In the genomic region with DNA sequence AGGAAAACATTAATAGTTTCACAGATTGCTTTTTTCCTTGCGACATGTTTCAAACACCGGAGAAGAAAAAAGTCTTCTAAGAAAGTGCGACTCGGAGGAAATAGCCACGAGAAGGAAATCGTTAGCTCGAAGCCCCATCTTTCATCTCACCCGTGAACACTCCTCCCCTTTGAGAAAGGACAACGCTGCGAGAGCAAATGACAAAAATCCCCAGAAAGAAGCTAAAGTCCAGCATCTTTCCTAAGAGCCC, we compare ENCODE assay signal across 7 cellular contexts.
DNase-seq lines count a peak whose midpoint lies in the region; ATAC-seq and TF ChIP-seq lines count a peak whose summit lies in the region.

No MANE protein-coding gene starts in this region.

- peak overlapping the region; percentile 68 for H3K4me2 ChIP-seq in OCI-LY3 (ENCODE audit: low read length)

- H3K4me1 ChIP-seq in OCI-LY3 (ENCODE audit: low read length) = peaks cover 44% of the 10 kb centered on the region
- peaks cover 19% of the 10 kb centered on the region for H3K4me1 ChIP-seq in endocrine pancreas (ENCODE audit: control insufficient read depth, insufficient read depth, low read length)
- H3K4me1 ChIP-seq in neuron (ENCODE audit: insufficient read depth, low read length) = peaks cover 18% of the 10 kb centered on the region

- H3K79me2 ChIP-seq in OCI-LY3 (ENCODE audit: low read length) = peaks cover 73% of the 10 kb centered on the region

- H3K9ac ChIP-seq in OCI-LY3 (ENCODE audit: low read length) = peak overlapping the region; percentile 97
- peak overlapping the region; percentile 97 for H3K9ac ChIP-seq in endocrine pancreas (ENCODE audit: control insufficient read depth, insufficient read depth, low read length)

- no peak for TF ChIP-seq CTCF in OCI-LY3 (IDR thresholded peaks at IDR 0.05; ENCODE audit: low read depth, low read length)

- H4K20me1 ChIP-seq in OCI-LY3 (ENCODE audit: insufficient read depth, low read length) = peaks cover 46% of the 10 kb centered on the region

- H3K4me3 ChIP-seq in OCI-LY3 (ENCODE audit: low read length) = peak overlapping the region; percentile 82
- H3K4me3 ChIP-seq in endocrine pancreas (ENCODE audit: control insufficient read depth, insufficient read depth, low read length) = peak overlapping the region; percentile 99
- H3K4me3 ChIP-seq in neuron (ENCODE audit: low read length) = peak overlapping the region; percentile 61

- no peaks in the 10 kb centered on the region for H3K9me3 ChIP-seq in OCI-LY3 (ENCODE audit: insufficient read depth, low read length)
- no peaks in the 10 kb centered on the region for H3K9me3 ChIP-seq in endocrine pancreas (ENCODE audit: control insufficient read depth, low read length)
- no peaks in the 10 kb centered on the region for H3K9me3 ChIP-seq in neuron (ENCODE audit: low read length)

- intact Hi-C loops in posterior vena cava (cut with DNase I) = loop anchor here (5.0 kb wide), 2 partner anchors 47 to 83 kb away; partner anchors contain the start of gene TRIM13 (in 1 of the 2)

- H3K36me3 ChIP-seq in OCI-LY3 (replicated peaks; ENCODE audit: low read depth, low read length) = peaks cover 4% of the 10 kb centered on the region
- no peaks in the 10 kb centered on the region for H3K36me3 ChIP-seq in endocrine pancreas (ENCODE audit: control insufficient read depth, insufficient read depth, low read length)
- no peaks in the 10 kb centered on the region for H3K36me3 ChIP-seq in neuron (ENCODE audit: insufficient read depth, low read length)

- H2AFZ ChIP-seq in OCI-LY3 (ENCODE audit: low read depth, low read length) (no peak overlapping the region), neuron (ENCODE audit: low read depth, low read length) (no peak overlapping the region)

- no peak for DNase-seq in posterior vena cava (ENCODE audit: low spot score)
- DNase-seq in stimulated activated CD4-positive, alpha-beta T cell treated with anti-CD3 and anti-CD28 coated beads, Interleukin-2, amount 100 ng/mL, for 24 hours = no peak
- no peak for DNase-seq in NCI-H1694 treated with DMSO at 0.1 percent for 48 hours (lab: John Stamatoyannopoulos, UW)

- peak; percentile 2 for ATAC-seq in GM19397 (IDR thresholded peaks at IDR 0.05; ENCODE audit: unreplicated experiment)

- peak overlapping the region; percentile 86 for H3K27ac ChIP-seq in OCI-LY3 (ENCODE audit: low read length)

- H3K27me3 ChIP-seq in OCI-LY3 (ENCODE audit: low read depth, low read length) (no peaks in the 10 kb centered on the region), endocrine pancreas (ENCODE audit: control insufficient read depth, insufficient read depth, low read length) (no peaks in the 10 kb centered on the region), neuron (ENCODE audit: insufficient read depth, low read length) (no peaks in the 10 kb centered on the region)
